8 cellular contexts compared by ENCODE assay signal in genomic region chr7:66741706-66742053, GRCh38. TPM values are rescaled to one million over a fixed set of nuclear protein-coding genes. Genes with fewer than 3 reads are reported as not detected.
A peak's percentile ranks its signal among the peaks of the same experiment; 100 is the strongest.
DNase-seq lines count a peak whose midpoint lies in the region; ATAC-seq and TF ChIP-seq lines count a peak whose summit lies in the region.

No MANE protein-coding gene starts in this region.

- H2AFZ ChIP-seq in OCI-LY3 (ENCODE audit: low read depth, low read length) (no peak overlapping the region), trophoblast cell (ENCODE audit: insufficient read depth, low read length, poor library complexity) (peak overlapping the region; percentile 89)

- peak overlapping the region; percentile 85 for H3K18ac ChIP-seq in trophoblast cell (ENCODE audit: low read length)

- H4K20me1 ChIP-seq in OCI-LY3 (ENCODE audit: insufficient read depth, low read length) = no peaks in the 10 kb centered on the region

- H3K14ac ChIP-seq in trophoblast cell (ENCODE audit: low read length) = peak overlapping the region; percentile 70

- H3K4me3 ChIP-seq in OCI-LY3 (ENCODE audit: low read length) = peak overlapping the region; percentile 86
- peak overlapping the region; percentile 84 to 100 (median 98) for H3K4me3 ChIP-seq in esophagus muscularis mucosa
- H3K4me3 ChIP-seq in trophoblast cell (ENCODE audit: low read depth, low read length) = peak overlapping the region; percentile 100

- H3K79me1 ChIP-seq in trophoblast cell (ENCODE audit: low read length) = peaks cover 10% of the 10 kb centered on the region

- H3K4me1 ChIP-seq in OCI-LY3 (ENCODE audit: low read length) = peaks cover 9% of the 10 kb centered on the region
- H3K4me1 ChIP-seq in esophagus muscularis mucosa = peaks cover 13 to 58% (median 47%) of the 10 kb centered on the region in 4 donors
- peaks cover 3 to 6% of the 10 kb centered on the region in 2 experiments for H3K4me1 ChIP-seq in trophoblast cell (ENCODE audit: control insufficient read depth in 1 of 2, insufficient read depth in 2 of 2, low read length in 2 of 2)

- H3K79me2 ChIP-seq in OCI-LY3 (ENCODE audit: low read length) (peaks cover 38% of the 10 kb centered on the region), trophoblast cell (ENCODE audit: control insufficient read depth, insufficient read depth, low read length, poor library complexity) (peaks cover 16% of the 10 kb centered on the region)

- no peak overlapping the region for H4K91ac ChIP-seq in trophoblast cell (ENCODE audit: low read depth, low read length)

- ATAC-seq in HG03565 (IDR thresholded peaks at IDR 0.05; ENCODE audit: unreplicated experiment) = no peak
- ATAC-seq in GM21619 (IDR thresholded peaks at IDR 0.05; ENCODE audit: unreplicated experiment) = no peak
- ATAC-seq in GM21526 (IDR thresholded peaks at IDR 0.05; ENCODE audit: low FRiP score, unreplicated experiment) = no peak

- 54% methylated on average over 17 of the region's 17 CpGs for WGBS in esophagus muscularis mucosa
- no CpG with 5 or more reads among the region's 17 CpGs for WGBS in trophoblast cell (ENCODE audit: extremely low coverage, insufficient coverage, insufficient read length)

- H3K4ac ChIP-seq in trophoblast cell (ENCODE audit: low read depth, low read length) = peak overlapping the region; percentile 21

- H3K4me2 ChIP-seq in OCI-LY3 (ENCODE audit: low read length) (peak overlapping the region; percentile 61), trophoblast cell (ENCODE audit: low read length) (peak overlapping the region; percentile 75)

- H2BK12ac ChIP-seq in trophoblast cell (ENCODE audit: low read length) = no peak overlapping the region

- H3K9me3 ChIP-seq in OCI-LY3 (ENCODE audit: insufficient read depth, low read length) (no peaks in the 10 kb centered on the region), esophagus muscularis mucosa (no peaks in the 10 kb centered on the region), trophoblast cell (ENCODE audit: insufficient read depth, low read depth, low read length) (no peaks in the 10 kb centered on the region)

- no peak for TF ChIP-seq POLR2A in esophagus muscularis mucosa (IDR thresholded peaks at IDR 0.05; ENCODE audit: low read depth)

- no peak overlapping the region for H2BK5ac ChIP-seq in trophoblast cell (ENCODE audit: low read depth, low read length, poor library complexity)

- H2AK5ac ChIP-seq in trophoblast cell (ENCODE audit: low read length) = no peak overlapping the region

- no peak for TF ChIP-seq EP300 in esophagus muscularis mucosa (IDR thresholded peaks at IDR 0.05)

- no peak overlapping the region for H3K23ac ChIP-seq in trophoblast cell (ENCODE audit: low read length)

- no peak overlapping the region for H4K8ac ChIP-seq in trophoblast cell (ENCODE audit: low read depth, low read length)

- H2BK120ac ChIP-seq in trophoblast cell (ENCODE audit: insufficient read depth, low read length, poor library complexity) = no peak overlapping the region

- intact Hi-C loops in esophagus muscularis mucosa (cut with DNase I) = loop anchor here (10.0 kb wide), 1 partner anchor 103 kb away; no protein-coding TSS in a partner anchor

- H3K27me3 ChIP-seq in OCI-LY3 (ENCODE audit: low read depth, low read length) (no peaks in the 10 kb centered on the region), esophagus muscularis mucosa (no peaks in the 10 kb centered on the region), trophoblast cell (ENCODE audit: insufficient read depth, low read length) (no peaks in the 10 kb centered on the region)

- peak overlapping the region; percentile 77 for H3K9ac ChIP-seq in OCI-LY3 (ENCODE audit: low read length)
- H3K9ac ChIP-seq in trophoblast cell (ENCODE audit: low read length) = no peak overlapping the region

- no peak overlapping the region for H4K12ac ChIP-seq in trophoblast cell (ENCODE audit: low read depth, low read length)

- TF ChIP-seq CTCF in OCI-LY3 (IDR thresholded peaks at IDR 0.05; ENCODE audit: low read depth, low read length) (no peak), esophagus muscularis mucosa (IDR thresholded peaks at IDR 0.05) (no peak)

- DNase-seq in ELR (ENCODE audit: low read depth) (peak; percentile 66), esophagus muscularis mucosa (ENCODE audit: extremely low spot score) (no peak), trophoblast cell (peak in 1 of 2 donors; percentile 40), globus pallidus (ENCODE audit: low spot score) (no peak)

- H3K27ac ChIP-seq in OCI-LY3 (ENCODE audit: low read length) = no peak overlapping the region
- H3K27ac ChIP-seq in esophagus muscularis mucosa (replicated peaks in 1 of 4) = peak overlapping the region; percentile 96 to 100 (median 100)
- H3K27ac ChIP-seq in trophoblast cell (ENCODE audit: low read depth, low read length) = no peak overlapping the region

- peaks cover 2% of the 10 kb centered on the region for H3K36me3 ChIP-seq in OCI-LY3 (replicated peaks; ENCODE audit: low read depth, low read length)
- H3K36me3 ChIP-seq in esophagus muscularis mucosa = peaks cover 0 to 3% (median 0%) of the 10 kb centered on the region in 4 donors
- H3K36me3 ChIP-seq in trophoblast cell (ENCODE audit: control insufficient read depth in 1 of 2, insufficient read depth in 2 of 2, low read length in 2 of 2) = peaks cover 0 to 1% of the 10 kb centered on the region in 2 experiments

RNA-seq across cellular contexts. Expression of gene RABGEF1, which starts 1.1 kb away (rescaled TPM):
- total RNA-seq in esophagus muscularis mucosa = 10 to 100 TPM; 34.3 to 45.4 (median 37.1) TPM
- 20.3 and 20.9 TPM in 2 replicates for polyA plus RNA-seq in trophoblast cell (2013)

Comparison
In these comparisons a context has a peak if more than half of its experiments do, and no peak if none do; other contexts are left out.
1. H3K27ac ChIP-seq: peak in esophagus muscularis mucosa (4 of 4); none in OCI-LY3 (single experiment) and trophoblast cell (single experiment).
2. Peak in every context shown above with its lines, with median percentiles within 50 percentile points of each other: H3K4me3 ChIP-seq.